ENCODE assay signal across 8 cellular contexts in the genomic region with DNA sequence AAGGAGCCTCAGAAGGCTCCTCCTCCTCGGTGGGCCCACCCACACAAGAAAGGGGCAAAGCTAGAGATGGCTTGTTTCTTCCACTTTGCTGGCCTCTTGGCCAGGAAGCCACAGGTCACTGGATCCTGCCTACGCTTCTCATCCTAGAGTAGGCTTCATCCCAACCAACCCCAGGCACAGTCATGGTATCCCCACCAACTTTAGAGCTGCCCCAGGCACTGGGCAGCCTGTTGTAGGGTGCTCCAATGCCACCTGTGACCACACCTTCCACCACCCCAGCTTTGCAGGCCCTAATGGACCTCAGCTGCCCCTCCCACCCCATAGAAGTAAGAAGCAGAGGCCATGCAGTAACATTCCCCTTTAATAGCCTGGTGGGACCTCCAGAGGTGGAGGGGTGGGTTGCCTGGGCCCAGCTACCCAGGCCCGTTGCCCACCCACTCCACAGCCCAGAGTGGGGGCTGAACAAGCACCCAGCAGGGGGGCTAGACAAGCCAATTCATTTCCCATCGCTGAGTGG. TPM values are rescaled to one million over a fixed set of nuclear protein-coding genes. Genes with fewer than 3 reads are reported as not detected.
DNase-seq lines count a peak whose midpoint lies in the region; ATAC-seq and TF ChIP-seq lines count a peak whose summit lies in the region.

No MANE protein-coding gene starts in this region.

- H3K27ac Mint-ChIP-seq in T-cell: peak overlapping the region; percentile 94 to 96

- peaks cover 34% of the 10 kb centered on the region for H3K36me3 Mint-ChIP-seq in T-cell

- peak overlapping the region; percentile 89 to 97 (median 96) for H3K4me3 Mint-ChIP-seq in T-cell

- H3K4me1 Mint-ChIP-seq in T-cell: peaks cover 63 to 67% (median 64%) of the 10 kb centered on the region in 3 donors

- H3K27me3 ChIP-seq in psoas muscle (ENCODE audit: insufficient read depth in 3 of 3, low read length in 2 of 3): no peaks in the 10 kb centered on the region

- intact Hi-C loops in psoas muscle (cut with DNase I): no loop called here

- no peaks in the 10 kb centered on the region for H3K27me3 Mint-ChIP-seq in T-cell

- 39 to 44% (median 39%) methylated on average over 4 of the region's 4 CpGs for WGBS in psoas muscle, 3 donors

- peak overlapping the region; percentile 37; the same call in 1 of the 2 replicates for H3K4me3 ChIP-seq in GM08714 (ENCODE audit: low read length)
- H3K4me3 ChIP-seq in fibroblast of pulmonary artery (replicated peaks; ENCODE audit: low read depth, low read length): peak overlapping the region; percentile 90
- peak overlapping the region; percentile 74 for H3K4me3 ChIP-seq in psoas muscle

- H3K9me3 ChIP-seq in psoas muscle: no peaks in the 10 kb centered on the region

- H3K27ac ChIP-seq in psoas muscle: peak overlapping the region; percentile 97

- CTCF ChIA-PET in T-cell (lab: Charles Lee): interaction anchor here in 1 of 2 donors (0.8 to 1.1 kb wide), 2 partner anchors 12 to 35 kb away, joined by 3 to 8 read pairs; a partner anchor contains a TSS

- H3K4me1 ChIP-seq in psoas muscle: peaks cover 38% of the 10 kb centered on the region

- H3K9me3 Mint-ChIP-seq in T-cell: no peaks in the 10 kb centered on the region

- H3K36me3 ChIP-seq in psoas muscle (ENCODE audit: insufficient read depth in 1 of 2, low read depth in 1 of 2): peaks cover 0 to 50% of the 10 kb centered on the region in 2 donors

- TF ChIP-seq CTCF in fibroblast of pulmonary artery (IDR thresholded peaks at IDR 0.05; ENCODE audit: low read length, missing control alignments) (no peak), psoas muscle (IDR thresholded peaks at IDR 0.05) (no peak)

- DNase-seq in T-cell: no peak
- DNase-seq in fibroblast of pulmonary artery (ENCODE audit: low read depth): no peak
- no peak for DNase-seq in psoas muscle
- DNase-seq in cortex of kidney (lab: John Stamatoyannopoulos, UW): no peak
- DNase-seq in NCI-H748 (lab: John Stamatoyannopoulos, UW; ENCODE audit: unreplicated experiment): no peak

- POLR2A ChIA-PET in T-cell (lab: Charles Lee): no interaction called here

- ATAC-seq in T-cell (replicated peaks in 1 of 4): no peak
- no peak for ATAC-seq in psoas muscle
- ATAC-seq in GM18861 (IDR thresholded peaks at IDR 0.05; ENCODE audit: unreplicated experiment): no peak
- no peak for ATAC-seq in GM18867 (IDR thresholded peaks at IDR 0.05; ENCODE audit: unreplicated experiment)

RNA-seq across cellular contexts. Expression of a gene that starts 0.5 kb away (rescaled TPM):
- total RNA-seq in T-cell: 10 to 100 TPM; 61.5 to 82.9 (median 79.3) TPM
- total RNA-seq in psoas muscle: 100 to 1,000 TPM in 2 of 4 donors, 10 to 100 TPM in 2; 96.5 to 126 (median 103) TPM
- 100 to 1,000 TPM; 149 to 184 (median 157) TPM for polyA plus RNA-seq in psoas muscle

RNA-seq across cellular contexts. Expression of a gene that starts 3.0 kb away (rescaled TPM):
- 10 to 100 TPM; 35.6 to 53.5 (median 48.6) TPM for total RNA-seq in T-cell
- total RNA-seq in psoas muscle: 100 to 1,000 TPM in 3 of 4 donors, 10 to 100 TPM in 1; 95.4 to 146 (median 125) TPM
- polyA plus RNA-seq in psoas muscle: 100 to 1,000 TPM in 2 of 3 donors, 10 to 100 TPM in 1; 86.8 to 146 (median 145) TPM

RNA-seq across cellular contexts. Expression of a gene that starts 11.6 kb away (rescaled TPM):
- total RNA-seq in T-cell (100 to 1,000 TPM; 374 to 574 (median 403) TPM), psoas muscle (100 to 1,000 TPM; 165 to 212 (median 197) TPM)
- 100 to 1,000 TPM; 141 to 154 (median 147) TPM for polyA plus RNA-seq in psoas muscle

RNA-seq across cellular contexts. Expression of a gene that starts 17.7 kb away (rescaled TPM):
- total RNA-seq in T-cell: 10 to 100 TPM; 37.0 to 59.3 (median 47.2) TPM
- total RNA-seq in psoas muscle: 10 to 100 TPM in 2 of 4 donors, 1 to 10 TPM in 2; 8.2 to 13.0 (median 11.1) TPM
- polyA plus RNA-seq in psoas muscle: 10 to 100 TPM in 1 of 3 donors, 1 to 10 TPM in 2; 5.0 to 12.5 (median 8.2) TPM

RNA-seq across cellular contexts. Expression of a gene that starts 35.8 kb away (rescaled TPM):
- total RNA-seq in T-cell (10 to 100 TPM in 4 of 5 donors, 1 to 10 TPM in 1; 8.3 to 27.8 (median 24.5) TPM), psoas muscle (10 to 100 TPM in 1 of 4 donors, 1 to 10 TPM in 3; 7.7 to 13.0 (median 9.9) TPM)
- polyA plus RNA-seq in psoas muscle: 10 to 100 TPM in 1 of 3 donors, 1 to 10 TPM in 2; 6.2 to 12.5 (median 8.5) TPM

Comparison
In these comparisons a context has a peak if more than half of its experiments do, and no peak if none do; other contexts are left out.
1. H3K4me3 ChIP-seq: peak in every context shown above with its lines; median percentile 90 in fibroblast of pulmonary artery; 74 in psoas muscle; 37 in GM08714.